ENCODE assay signal across 15 cellular contexts in genomic region chr7:80379034-80379433, GRCh38.
DNase-seq lines count a peak whose midpoint lies in the region; ATAC-seq, FAIRE-seq and TF ChIP-seq lines count a peak whose summit lies in the region.
"Had no signal": no experiment of that assay in that cellular context is flagged by ENCODE, and none has a peak within 500 bp of the region (broad histone marks: within the 10 kb centered on the region; RNA-seq: fewer than 3 reads in every experiment).

No MANE protein-coding gene starts in this region.

- peaks cover 3% of the 10 kb centered on the region for H3K4me1 Mint-ChIP-seq in astrocyte (ENCODE audit: low read depth, unreplicated experiment)

- H3K9ac ChIP-seq in astrocyte (ENCODE audit: low read length), result no peak overlapping the region

- peak overlapping the region; percentile 20 for H3K4me2 ChIP-seq in astrocyte (ENCODE audit: low read length)

- no peaks in the 10 kb centered on the region for H3K9me3 Mint-ChIP-seq in astrocyte (ENCODE audit: unreplicated experiment)

- 3 to 4% methylated on average over 1 of the region's 1 CpG for WGBS in aorta, 2 donors

- peaks cover 14% of the 10 kb centered on the region for H3K4me1 ChIP-seq in left ventricle myocardium inferior
- H3K4me1 ChIP-seq in astrocyte (ENCODE audit: insufficient read depth, low read length), result peaks cover 9% of the 10 kb centered on the region
- H3K4me1 ChIP-seq in aorta (ENCODE audit: control insufficient read depth in 1 of 2, insufficient read depth in 2 of 2, low read length in 2 of 2), result peaks cover 0 to 2% of the 10 kb centered on the region in 2 donors
- peaks cover 6% of the 10 kb centered on the region for H3K4me1 ChIP-seq in upper lobe of right lung

- no peaks in the 10 kb centered on the region for H3K27me3 ChIP-seq in left ventricle myocardium inferior (ENCODE audit: low read depth)
- no peaks in the 10 kb centered on the region for H3K27me3 ChIP-seq in astrocyte (ENCODE audit: insufficient read depth, low read length)
- H3K27me3 ChIP-seq in aorta (ENCODE audit: control insufficient read depth in 1 of 2, insufficient read depth in 2 of 2, low read length in 1 of 2), result no peaks in the 10 kb centered on the region
- no peaks in the 10 kb centered on the region for H3K27me3 ChIP-seq in upper lobe of right lung
- H3K27me3 ChIP-seq: adrenal gland, ovary, stomach had no signal

- no peaks in the 10 kb centered on the region for H3K27me3 Mint-ChIP-seq in astrocyte (ENCODE audit: low read depth, unreplicated experiment)

- no peak for TF ChIP-seq CTCF in left ventricle myocardium inferior (IDR thresholded peaks at IDR 0.05; ENCODE audit: borderline replicate concordance)
- TF ChIP-seq CTCF in astrocyte (IDR thresholded peaks at IDR 0.05; ENCODE audit: insufficient read depth, low read depth, low read length), result no peak
- TF ChIP-seq CTCF in upper lobe of right lung (IDR thresholded peaks at IDR 0.05), result no peak

- ATAC-seq in aorta (ENCODE audit: low FRiP score), result peak; percentile 52
- ATAC-seq in upper lobe of right lung, result no peak

- no peak overlapping the region for H3K4me3 Mint-ChIP-seq in astrocyte (ENCODE audit: unreplicated experiment)

- FAIRE-seq in astrocyte (lab: Jason Lieb, UNC), result peak; percentile 59
- FAIRE-seq: G401.6, islet of Langerhans had no signal

- H4K20me1 ChIP-seq in astrocyte (ENCODE audit: insufficient read depth, low read length), result no peaks in the 10 kb centered on the region

- DNase-seq in left ventricle myocardium inferior, result no peak
- DNase-seq in cardiac septum (ENCODE audit: low spot score), result no peak
- DNase-seq in astrocyte (ENCODE audit: low read depth), result peak; percentile 82
- DNase-seq in glomerular visceral epithelial cell (ENCODE audit: extremely low spot score), result peak; percentile 23
- no peak for DNase-seq in aorta
- DNase-seq in stimulated activated naive CD4-positive, alpha-beta T cell (lab: John Stamatoyannopoulos, UW), result no peak
- no peak for DNase-seq in upper lobe of right lung
- DNase-seq in midbrain (lab: John Stamatoyannopoulos, UW), result no peak
- DNase-seq: adrenal gland; NCI-H187 treated with DMSO at 0.1 percent for 48 hours; ovary; stimulated activated CD4-positive, alpha-beta T cell treated with anti-CD3 and anti-CD28 coated beads, Interleukin-4, amount 100 ng/mL, for 24 hours; stomach had no signal

- H3K36me3 Mint-ChIP-seq in astrocyte (ENCODE audit: low read depth, unreplicated experiment), result no peaks in the 10 kb centered on the region

- no peak overlapping the region for H3K4me3 ChIP-seq in left ventricle myocardium inferior
- no peak overlapping the region for H3K4me3 ChIP-seq in astrocyte (ENCODE audit: insufficient read depth, low read depth, low read length)
- no peak overlapping the region for H3K4me3 ChIP-seq in aorta (ENCODE audit: low read length in 2 of 2)
- no peak overlapping the region for H3K4me3 ChIP-seq in upper lobe of right lung
- H3K4me3 ChIP-seq: adrenal gland, ovary, stomach had no signal

- H3K36me3 ChIP-seq in left ventricle myocardium inferior (no peaks in the 10 kb centered on the region), astrocyte (ENCODE audit: insufficient read depth, low read length) (no peaks in the 10 kb centered on the region), aorta (ENCODE audit: control insufficient read depth in 1 of 2, insufficient read depth in 2 of 2, low read length in 1 of 2) (no peaks in the 10 kb centered on the region), upper lobe of right lung (no peaks in the 10 kb centered on the region)
- H3K36me3 ChIP-seq: adrenal gland, ovary, stomach had no signal

- H3K27ac Mint-ChIP-seq in astrocyte (ENCODE audit: unreplicated experiment), result no peak overlapping the region

- intact Hi-C loops in left ventricle myocardium inferior (cut with micrococcal nuclease) (no loop called here), cardiac septum (cut with DNase I) (no loop called here), aorta (cut with DNase I) (no loop called here), upper lobe of right lung (cut with DNase I) (no loop called here)

- no peak overlapping the region for H2AFZ ChIP-seq in astrocyte (ENCODE audit: low read depth, low read length)

- no peaks in the 10 kb centered on the region for H3K79me2 ChIP-seq in astrocyte (ENCODE audit: insufficient read depth, low read length)

- H3K27ac ChIP-seq in left ventricle myocardium inferior (replicated peaks) (peak overlapping the region; percentile 6), astrocyte (ENCODE audit: low read depth, low read length) (peak overlapping the region; percentile 46), aorta (ENCODE audit: low read depth in 1 of 2, low read length in 2 of 2) (no peak overlapping the region), upper lobe of right lung (no peak overlapping the region)
- H3K27ac ChIP-seq: ovary, stomach had no signal

- H3K9me3 ChIP-seq in left ventricle myocardium inferior (replicated peaks) (peaks cover 14% of the 10 kb centered on the region), astrocyte (ENCODE audit: insufficient read depth, low read depth, low read length) (no peaks in the 10 kb centered on the region), aorta (ENCODE audit: control insufficient read depth, low read length) (no peaks in the 10 kb centered on the region), upper lobe of right lung (no peaks in the 10 kb centered on the region)
- H3K9me3 ChIP-seq: adrenal gland, ovary, stomach had no signal

Comparison
In these comparisons a context has a peak if more than half of its experiments do, and no peak if none do; other contexts are left out.
1. DNase-seq: peak in astrocyte (single experiment) and glomerular visceral epithelial cell (single experiment); none in left ventricle myocardium inferior (single experiment), cardiac septum (single experiment), aorta (0 of 2), stimulated activated naive CD4-positive, alpha-beta T cell (0 of 6), upper lobe of right lung (single experiment) and midbrain (single experiment).
2. H3K27ac ChIP-seq: peak in left ventricle myocardium inferior (single experiment) and astrocyte (single experiment); none in aorta (0 of 2) and upper lobe of right lung (single experiment).